ENCODE assay signal across 9 cellular contexts in the genomic region with DNA sequence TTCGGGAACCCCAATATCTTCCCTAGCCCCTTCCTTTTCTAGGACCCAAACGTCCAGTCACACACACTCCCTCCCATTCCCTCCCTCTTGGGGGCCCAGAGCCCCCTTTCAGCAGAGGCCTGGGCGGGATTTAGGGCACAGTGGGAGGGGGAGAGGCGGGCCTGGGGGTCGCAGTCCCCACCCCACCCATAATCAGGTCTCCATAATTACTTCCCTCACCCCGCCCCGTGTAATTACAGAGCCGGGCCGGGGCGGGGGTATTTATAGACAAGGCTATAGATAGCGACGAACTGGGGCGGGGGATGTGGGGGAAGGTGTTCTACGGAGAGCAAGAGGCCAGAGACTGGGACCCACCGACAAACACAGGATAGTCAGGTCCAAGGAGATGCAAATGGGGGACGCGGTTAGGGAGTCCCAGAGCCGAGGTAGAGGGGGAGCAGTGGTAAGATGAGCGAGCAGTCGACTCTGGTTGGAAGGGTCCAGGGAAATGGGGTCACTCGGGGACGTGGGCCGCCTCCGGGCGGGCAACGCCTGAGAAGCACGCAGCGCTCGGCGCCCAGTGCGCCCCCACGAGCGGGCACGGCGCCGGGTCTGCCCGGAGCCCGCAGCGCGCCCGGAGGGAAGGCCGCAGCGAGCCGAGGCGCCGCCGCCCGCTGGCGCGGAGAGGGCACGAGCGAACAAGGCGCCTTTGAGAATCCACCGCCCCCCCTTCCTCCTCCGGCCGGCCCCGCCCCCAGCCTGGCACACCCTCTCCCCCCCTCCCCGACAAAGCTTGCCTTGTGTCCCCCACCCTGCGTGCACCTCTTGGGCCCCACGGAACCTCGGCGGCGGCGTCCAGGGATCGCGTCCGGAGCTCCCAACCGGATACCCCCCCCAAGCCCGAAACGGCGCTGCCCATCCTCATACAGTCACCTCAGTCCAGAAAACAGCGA. TPM values are rescaled to one million over a fixed set of nuclear protein-coding genes. Genes with fewer than 3 reads are reported as not detected.
DNase-seq lines count a peak whose midpoint lies in the region; ATAC-seq and TF ChIP-seq lines count a peak whose summit lies in the region.
"Had no signal": no experiment of that assay in that cellular context is flagged by ENCODE, and none has a peak within 500 bp of the region (broad histone marks: within the 10 kb centered on the region; RNA-seq: fewer than 3 reads in every experiment).

No MANE protein-coding gene starts in this region.

- H3K4me1 ChIP-seq in right atrium auricular region (peaks cover 0 to 34% of the 10 kb centered on the region in 2 donors), psoas muscle (peaks cover 24% of the 10 kb centered on the region), foreskin keratinocyte (no peaks in the 10 kb centered on the region)

- peak; percentile 58 for DNase-seq in DMS 273 (lab: John Stamatoyannopoulos, UW; ENCODE audit: unreplicated experiment)
- no peak for DNase-seq in DMS 273 treated with DMSO at 0.1 percent for 48 hours (lab: John Stamatoyannopoulos, UW)
- DNase-seq in activated naive CD8-positive, alpha-beta T cell treated with anti-CD3 and anti-CD28 coated beads for 36 hours: no peak
- DNase-seq in right atrium auricular region (ENCODE audit: low spot score): no peak
- DNase-seq in psoas muscle: peak; percentile 31 to 71
- DNase-seq in HT-29 (ENCODE audit: low spot score): no peak
- DNase-seq in MV-4-11 (lab: John Stamatoyannopoulos, UW): no peak
- DNase-seq in foreskin keratinocyte: no peak

- H3K36me3 ChIP-seq in right atrium auricular region (peaks cover 29% of the 10 kb centered on the region), psoas muscle (ENCODE audit: insufficient read depth in 1 of 2, low read depth in 1 of 2) (peaks cover 8 to 41% of the 10 kb centered on the region in 2 donors)

- intact Hi-C loops in psoas muscle (cut with DNase I): loop anchor here in 1 of 2 donors (10.0 kb wide), 1 partner anchor 998 kb away; the partner anchor contains the start of genes GPSM3 and PBX2

- H3K27me3 ChIP-seq in right atrium auricular region (no peaks in the 10 kb centered on the region), psoas muscle (ENCODE audit: insufficient read depth in 3 of 3, low read length in 2 of 3) (no peaks in the 10 kb centered on the region), foreskin keratinocyte (peaks cover 46% of the 10 kb centered on the region)

- H3K27me3 Mint-ChIP-seq in activated naive CD8-positive, alpha-beta T cell treated with anti-CD3 and anti-CD28 coated beads for 36 hours: peaks cover 11% of the 10 kb centered on the region

- ATAC-seq in psoas muscle (peak; percentile 12 to 62 (median 54)), foreskin keratinocyte (no peak)

- H3K4me3 ChIP-seq in right atrium auricular region (peak overlapping the region; percentile 18 to 49), psoas muscle (peak overlapping the region; percentile 64)

- peaks cover 22% of the 10 kb centered on the region for H3K4me1 Mint-ChIP-seq in activated naive CD8-positive, alpha-beta T cell treated with anti-CD3 and anti-CD28 coated beads for 36 hours

- no peaks in the 10 kb centered on the region for H3K9me3 Mint-ChIP-seq in activated naive CD8-positive, alpha-beta T cell treated with anti-CD3 and anti-CD28 coated beads for 36 hours

- 2 to 3% (median 2%) methylated on average over 29 to 72 of the region's 72 CpGs for WGBS in psoas muscle, 3 donors

- peak overlapping the region; percentile 67 for H3K4me3 Mint-ChIP-seq in activated naive CD8-positive, alpha-beta T cell treated with anti-CD3 and anti-CD28 coated beads for 36 hours

- TF ChIP-seq CTCF in right atrium auricular region (IDR thresholded peaks at IDR 0.05) (no peak), psoas muscle (IDR thresholded peaks at IDR 0.05) (no peak), foreskin keratinocyte (conservative IDR thresholded peaks at IDR 0.05) (no peak)

- H3K9me3 ChIP-seq in right atrium auricular region (no peaks in the 10 kb centered on the region), psoas muscle (no peaks in the 10 kb centered on the region)

- H3K27ac ChIP-seq in right atrium auricular region (peak overlapping the region; percentile 25 to 31), psoas muscle (no peak overlapping the region), foreskin keratinocyte (no peak overlapping the region)
- H3K27ac ChIP-seq: 22Rv1 had no signal

- no peak overlapping the region for H3K27ac Mint-ChIP-seq in activated naive CD8-positive, alpha-beta T cell treated with anti-CD3 and anti-CD28 coated beads for 36 hours

- H3K36me3 Mint-ChIP-seq in activated naive CD8-positive, alpha-beta T cell treated with anti-CD3 and anti-CD28 coated beads for 36 hours: peaks cover 8% of the 10 kb centered on the region

RNA-seq across cellular contexts. Expression of gene COL11A2, which starts 0.7 kb away (rescaled TPM):
- 1 to 10 TPM; 1.0 to 1.1 TPM for total RNA-seq in activated naive CD8-positive, alpha-beta T cell treated with anti-CD3 and anti-CD28 coated beads for 36 hours
- total RNA-seq in right atrium auricular region (1 to 10 TPM in 1 of 2 donors, under 1 TPM in 1; 0.63 to 1.5 TPM), psoas muscle (1 to 10 TPM in 1 of 4 donors, under 1 TPM in 3; 0.27 to 1.3 (median 0.51) TPM), foreskin keratinocyte (0.07 and 0.18 TPM in 2 replicates)
- polyA plus RNA-seq in psoas muscle (under 1 TPM; 0.35 to 0.69 (median 0.61) TPM), foreskin keratinocyte (0.13 and 0.16 TPM in 2 replicates)
- 0.31 and 0.47 TPM in 2 replicates for total RNA-seq in HT-29 (2014; rRNA removed; shearing (Covaris generic))

RNA-seq across cellular contexts. Expression of gene RXRB, which starts 7.5 kb away (rescaled TPM):
- total RNA-seq in activated naive CD8-positive, alpha-beta T cell treated with anti-CD3 and anti-CD28 coated beads for 36 hours: 10 to 100 TPM; 40.4 to 42.1 TPM
- total RNA-seq in right atrium auricular region (10 to 100 TPM; 17.1 to 17.4 TPM), psoas muscle (10 to 100 TPM; 31.3 to 43.7 (median 36.0) TPM), foreskin keratinocyte (18.3 and 23.3 TPM in 2 replicates)
- polyA plus RNA-seq in psoas muscle (10 to 100 TPM; 19.2 to 45.9 (median 29.3) TPM), foreskin keratinocyte (23.4 and 27.8 TPM in 2 replicates)
- total RNA-seq in HT-29 (2014; rRNA removed; shearing (Covaris generic)): 28.1 and 32.9 TPM in 2 replicates

RNA-seq across cellular contexts. Expression of gene SLC39A7, which starts 7.7 kb away (rescaled TPM):
- 10 to 100 TPM; 51.0 to 55.6 TPM for total RNA-seq in activated naive CD8-positive, alpha-beta T cell treated with anti-CD3 and anti-CD28 coated beads for 36 hours
- total RNA-seq in right atrium auricular region (10 to 100 TPM; 67.0 to 70.0 TPM), psoas muscle (10 to 100 TPM; 17.6 to 41.4 (median 28.4) TPM), foreskin keratinocyte (72.4 TPM in 2 replicates)
- polyA plus RNA-seq in psoas muscle (100 to 1,000 TPM in 1 of 3 donors, 10 to 100 TPM in 2; 44.8 to 126 (median 53.5) TPM), foreskin keratinocyte (93.2 and 101 TPM in 2 replicates)
- 131 and 147 TPM in 2 replicates for total RNA-seq in HT-29 (2014; rRNA removed; shearing (Covaris generic))

RNA-seq across cellular contexts. Expression of gene HSD17B8, which starts 11.5 kb away (rescaled TPM):
- total RNA-seq in activated naive CD8-positive, alpha-beta T cell treated with anti-CD3 and anti-CD28 coated beads for 36 hours: 10 to 100 TPM; 31.1 to 32.6 TPM
- total RNA-seq in right atrium auricular region (10 to 100 TPM; 10.3 to 31.4 TPM), psoas muscle (10 to 100 TPM in 3 of 4 donors, 1 to 10 TPM in 1; 5.3 to 18.9 (median 11.9) TPM), foreskin keratinocyte (16.7 and 18.2 TPM in 2 replicates)
- polyA plus RNA-seq in psoas muscle (10 to 100 TPM in 2 of 3 donors, 1 to 10 TPM in 1; 9.6 to 12.3 (median 10.2) TPM), foreskin keratinocyte (24.1 and 26.2 TPM in 2 replicates)
- total RNA-seq in HT-29 (2014; rRNA removed; shearing (Covaris generic)): 28.0 and 35.8 TPM in 2 replicates

RNA-seq across cellular contexts. Expression of gene RING1, which starts 15.4 kb away (rescaled TPM):
- 10 to 100 TPM; 35.3 to 35.8 TPM for total RNA-seq in activated naive CD8-positive, alpha-beta T cell treated with anti-CD3 and anti-CD28 coated beads for 36 hours
- total RNA-seq in right atrium auricular region (10 to 100 TPM in 1 of 2 donors, 1 to 10 TPM in 1; 7.5 to 13.9 TPM), psoas muscle (10 to 100 TPM; 27.9 to 31.6 (median 29.1) TPM), foreskin keratinocyte (35.3 and 37.1 TPM in 2 replicates)
- polyA plus RNA-seq in psoas muscle (10 to 100 TPM; 29.9 to 39.4 (median 34.6) TPM), foreskin keratinocyte (47.6 and 48.9 TPM in 2 replicates)
- 36.1 and 37.2 TPM in 2 replicates for total RNA-seq in HT-29 (2014; rRNA removed; shearing (Covaris generic))

Comparison
In these comparisons a context has a peak if more than half of its experiments do, and no peak if none do; other contexts are left out.
1. DNase-seq: peak in DMS 273 (single experiment) and psoas muscle (2 of 2); none in DMS 273 treated with DMSO at 0.1 percent for 48 hours (single experiment), activated naive CD8-positive, alpha-beta T cell treated with anti-CD3 and anti-CD28 coated beads for 36 hours (single experiment), right atrium auricular region (single experiment), HT-29 (single experiment), MV-4-11 (single experiment) and foreskin keratinocyte (0 of 2).
2. H3K27ac ChIP-seq: peak in right atrium auricular region (2 of 2); none in psoas muscle (single experiment) and foreskin keratinocyte (single experiment).